In genomic region chr5:1555808-1556681, GRCh38 we compare ENCODE assay signal across 25 cellular contexts. TPM values are rescaled to one million over a fixed set of nuclear protein-coding genes. Genes with fewer than 3 reads are reported as not detected.
DNase-seq lines count a peak whose midpoint lies in the region; ATAC-seq and TF ChIP-seq lines count a peak whose summit lies in the region.
"Had no signal": no experiment of that assay in that cellular context is flagged by ENCODE, and none has a peak within 500 bp of the region (broad histone marks: within the 10 kb centered on the region; RNA-seq: fewer than 3 reads in every experiment).

No MANE protein-coding gene starts in this region.

- H3K36me3 ChIP-seq in colonic mucosa: no peaks in the 10 kb centered on the region
- H3K36me3 ChIP-seq in neuronal stem cell (replicated peaks in 1 of 2; ENCODE audit: control insufficient read depth in 2 of 2, insufficient read depth in 2 of 2, low read length in 2 of 2): no peaks in the 10 kb centered on the region
- no peaks in the 10 kb centered on the region for H3K36me3 ChIP-seq in OCI-LY7 (ENCODE audit: insufficient read depth, low read length)
- H3K36me3 ChIP-seq: BLaER1, breast epithelium, HAP-1, pancreas, tibial nerve had no signal

- POLR2A ChIA-PET in OCI-LY7 (lab: Charles Lee): no interaction called here

- no CpG with 5 or more reads among the region's 23 CpGs for WGBS in neuronal stem cell (ENCODE audit: extremely low coverage in 2 of 2, insufficient read length in 2 of 2, insufficient replicate concordance in 1 of 2), 2 donors

- H3K27ac Mint-ChIP-seq in effector memory CD8-positive, alpha-beta T cell: no peak overlapping the region
- H3K27ac Mint-ChIP-seq: activated naive CD4-positive, alpha-beta T cell treated with anti-CD3 and anti-CD28 coated beads, Interleukin-2, amount 50 U/mL, for 24 hours; mesothelial cell of epicardium; nephron; T-helper 17 cell had no signal

- H3K27me3 Mint-ChIP-seq in effector memory CD8-positive, alpha-beta T cell: peaks cover 1 to 33% of the 10 kb centered on the region in 2 donors
- H3K27me3 Mint-ChIP-seq: activated naive CD4-positive, alpha-beta T cell treated with anti-CD3 and anti-CD28 coated beads, Interleukin-2, amount 50 U/mL, for 24 hours had no signal

- no peak overlapping the region for H2BK12ac ChIP-seq in neuronal stem cell (ENCODE audit: low read length)

- peak; percentile 30 for DNase-seq in 8988T
- peak; percentile 27 for DNase-seq in GM13977 (ENCODE audit: low spot score)
- peak; percentile 17 for DNase-seq in colonic mucosa
- no peak for DNase-seq in neuronal stem cell (ENCODE audit: low spot score)
- no peak for DNase-seq in NCI-H226
- DNase-seq in effector memory CD8-positive, alpha-beta T cell: no peak
- DNase-seq in G401 (ENCODE audit: low spot score): no peak
- no peak for DNase-seq in OCI-LY7 (ENCODE audit: low spot score)
- DNase-seq: amygdala; GDM1; KG1; MM.1S; NCI-H82; SK-N-SH; stimulated activated CD4-positive, alpha-beta T cell treated with anti-CD3 and anti-CD28 coated beads, Interleukin-2, amount 100 ng/mL, for 48 hours; T-helper 17 cell had no signal

- no peak overlapping the region for H2AK5ac ChIP-seq in neuronal stem cell (ENCODE audit: low read depth, low read length)

- H3K36me3 Mint-ChIP-seq in effector memory CD8-positive, alpha-beta T cell (ENCODE audit: insufficient read depth): no peaks in the 10 kb centered on the region
- H3K36me3 Mint-ChIP-seq: activated naive CD4-positive, alpha-beta T cell treated with anti-CD3 and anti-CD28 coated beads, Interleukin-2, amount 50 U/mL, for 24 hours; mesothelial cell of epicardium had no signal

- H2BK5ac ChIP-seq in neuronal stem cell (ENCODE audit: low read length): no peak overlapping the region

- in situ Hi-C loops in GM13977 (cut with MboI; ENCODE audit: low pct_unique_long_range_greater_than_20kb, low sequenced_read_pairs, unreplicated experiment): no loop called here
- in situ Hi-C loops in G401 (cut with HindIII; ENCODE audit: low sequenced_read_pairs): no loop called here

- H3K23ac ChIP-seq in neuronal stem cell (ENCODE audit: low read depth, low read length, poor library complexity): no peak overlapping the region

- H4K91ac ChIP-seq in neuronal stem cell (ENCODE audit: low read depth, low read length, poor library complexity): no peak overlapping the region

- no peaks in the 10 kb centered on the region for H3K9me3 Mint-ChIP-seq in effector memory CD8-positive, alpha-beta T cell
- H3K9me3 Mint-ChIP-seq: activated naive CD4-positive, alpha-beta T cell treated with anti-CD3 and anti-CD28 coated beads, Interleukin-2, amount 50 U/mL, for 24 hours; mesothelial cell of epicardium; nephron had no signal

- H3K4me3 ChIP-seq in colonic mucosa: no peak overlapping the region
- H3K4me3 ChIP-seq in neuronal stem cell (ENCODE audit: low read length in 2 of 2): no peak overlapping the region
- no peak overlapping the region for H3K4me3 ChIP-seq in OCI-LY7 (ENCODE audit: low read depth, low read length, poor library complexity, severe bottlenecking)
- H3K4me3 ChIP-seq: BLaER1, breast epithelium, coronary artery, HAP-1, pancreas, tibial nerve had no signal

- peaks cover 1% of the 10 kb centered on the region for H3K79me1 ChIP-seq in neuronal stem cell (ENCODE audit: low read depth, low read length)

- no peak for ATAC-seq in effector memory CD8-positive, alpha-beta T cell (replicated peaks)
- ATAC-seq: T-helper 17 cell had no signal

- H3K79me2 ChIP-seq in OCI-LY7 (ENCODE audit: insufficient read depth, low read depth, low read length): no peaks in the 10 kb centered on the region

- H3K9ac ChIP-seq in colonic mucosa (ENCODE audit: low read depth in 2 of 2, low read length in 2 of 2) (no peak overlapping the region), neuronal stem cell (ENCODE audit: low read depth, low read length, poor library complexity) (no peak overlapping the region)
- H3K9ac ChIP-seq: BLaER1, SK-N-SH had no signal

- no peaks in the 10 kb centered on the region for H3K27me3 ChIP-seq in colonic mucosa
- no peaks in the 10 kb centered on the region for H3K27me3 ChIP-seq in neuronal stem cell (ENCODE audit: control insufficient read depth in 3 of 3, insufficient read depth in 3 of 3, low read depth in 1 of 3, low read length in 3 of 3)
- H3K27me3 ChIP-seq: BLaER1, pancreas had no signal

- H4K20me1 ChIP-seq in OCI-LY7 (ENCODE audit: insufficient read depth, low read length): no peaks in the 10 kb centered on the region
- H4K20me1 ChIP-seq: BLaER1 had no signal

- no peak for TF ChIP-seq CTCF in GM13977 (IDR thresholded peaks at IDR 0.05; ENCODE audit: extremely low read depth, insufficient read depth, missing control alignments)
- TF ChIP-seq CTCF in colonic mucosa (IDR thresholded peaks at IDR 0.05): no peak
- TF ChIP-seq CTCF in OCI-LY7 (conservative IDR thresholded peaks at IDR 0.05; ENCODE audit: low read length): no peak

- H3K18ac ChIP-seq in neuronal stem cell (ENCODE audit: low read length): no peak overlapping the region

- CTCF ChIA-PET in OCI-LY7 (lab: Charles Lee; ENCODE audit: unreplicated experiment): no interaction called here

- peak overlapping the region; percentile 51 for H2BK15ac ChIP-seq in neuronal stem cell (ENCODE audit: low read length)

- H3K14ac ChIP-seq in neuronal stem cell (ENCODE audit: low read length): no peak overlapping the region

- H3K4me2 ChIP-seq in neuronal stem cell (ENCODE audit: insufficient read depth, low read length, poor library complexity, severe bottlenecking) (no peak overlapping the region), OCI-LY7 (ENCODE audit: low read length) (no peak overlapping the region)
- H3K4me2 ChIP-seq: SK-N-SH had no signal

- H3K4ac ChIP-seq in neuronal stem cell (ENCODE audit: low read length): no peak overlapping the region

- no TSS peak for BruUV-seq in OCI-LY7 (replicated peaks; lab: Mats Ljungman, UMichigan)

- H2BK120ac ChIP-seq in neuronal stem cell (ENCODE audit: low read depth, low read length): no peak overlapping the region

- no peaks in the 10 kb centered on the region for H3K4me1 Mint-ChIP-seq in effector memory CD8-positive, alpha-beta T cell (ENCODE audit: low read depth in 2 of 2)
- H3K4me1 Mint-ChIP-seq: activated naive CD4-positive, alpha-beta T cell treated with anti-CD3 and anti-CD28 coated beads, Interleukin-2, amount 50 U/mL, for 24 hours; mesothelial cell of epicardium; T-helper 17 cell had no signal

- H2AFZ ChIP-seq in neuronal stem cell (ENCODE audit: low read length) (no peak overlapping the region), OCI-LY7 (ENCODE audit: low read length) (no peak overlapping the region)

- no peak overlapping the region for H3K27ac ChIP-seq in colonic mucosa
- no peak overlapping the region for H3K27ac ChIP-seq in neuronal stem cell (replicated peaks; ENCODE audit: low read length)
- H3K27ac ChIP-seq in OCI-LY7 (ENCODE audit: low read depth, low read length, poor library complexity, severe bottlenecking): no peak overlapping the region
- H3K27ac ChIP-seq: BLaER1, breast epithelium, coronary artery, pancreas, tibial nerve had no signal

- H3K9me3 ChIP-seq in colonic mucosa: no peaks in the 10 kb centered on the region
- H3K9me3 ChIP-seq in neuronal stem cell (replicated peaks in 1 of 2; ENCODE audit: control insufficient read depth in 2 of 2, insufficient read depth in 1 of 2, low read depth in 1 of 2, low read length in 2 of 2): no peaks in the 10 kb centered on the region
- H3K9me3 ChIP-seq in OCI-LY7 (ENCODE audit: low read length): no peaks in the 10 kb centered on the region
- H3K9me3 ChIP-seq: BLaER1, breast epithelium, HAP-1, pancreas, SK-N-SH, tibial nerve had no signal

- H4K8ac ChIP-seq in neuronal stem cell (ENCODE audit: low read depth, low read length): no peak overlapping the region

- no peaks in the 10 kb centered on the region for H3K4me1 ChIP-seq in colonic mucosa
- H3K4me1 ChIP-seq in neuronal stem cell (ENCODE audit: control insufficient read depth in 2 of 2, insufficient read depth in 1 of 2, low read depth in 1 of 2, low read length in 2 of 2): peaks cover 2 to 13% of the 10 kb centered on the region in 2 donors
- no peaks in the 10 kb centered on the region for H3K4me1 ChIP-seq in OCI-LY7 (ENCODE audit: insufficient read depth, low read length, poor library complexity, severe bottlenecking)
- H3K4me1 ChIP-seq: breast epithelium, HAP-1 had no signal

- H3K4me3 Mint-ChIP-seq in effector memory CD8-positive, alpha-beta T cell: no peak overlapping the region
- H3K4me3 Mint-ChIP-seq: activated naive CD4-positive, alpha-beta T cell treated with anti-CD3 and anti-CD28 coated beads, Interleukin-2, amount 50 U/mL, for 24 hours; mesothelial cell of epicardium; nephron; T-helper 17 cell had no signal

- intact Hi-C loops in colonic mucosa (cut with DNase I): no loop called here
- intact Hi-C loops in OCI-LY7 (cut with micrococcal nuclease; ENCODE audit: unreplicated experiment): no loop called here

- H3K9me2 ChIP-seq in OCI-LY7 (ENCODE audit: insufficient read depth, low read length): no peaks in the 10 kb centered on the region
- H3K9me2 ChIP-seq: SK-N-SH had no signal

RNA-seq across cellular contexts. Expression of gene LPCAT1, which starts 32.3 kb away (rescaled TPM):
- 10 to 100 TPM; 17.1 to 27.3 TPM for total RNA-seq in colonic mucosa
- polyA plus RNA-seq in neuronal stem cell (2013, experiment 1 of 2): 92.2 TPM
- 93.4 TPM for polyA plus RNA-seq in neuronal stem cell (2013, experiment 2 of 2)
- total RNA-seq in G401 (2014; rRNA removed; shearing (Covaris generic)): 71.5 and 143 TPM in 2 replicates
- total RNA-seq in OCI-LY7 (2014; rRNA removed; shearing (Covaris generic)): 47.7 and 69.1 TPM in 2 replicates
- 57.3 and 63.6 TPM in 2 replicates for total RNA-seq in OCI-LY7 (2022)

Comparison
In these comparisons a context has a peak if more than half of its experiments do, and no peak if none do; other contexts are left out.
1. DNase-seq: peak in 8988T (single experiment), GM13977 (single experiment) and colonic mucosa (single experiment); none in neuronal stem cell (single experiment), NCI-H226 (single experiment), effector memory CD8-positive, alpha-beta T cell (0 of 3), G401 (single experiment) and OCI-LY7 (single experiment).